8 cellular contexts compared by ENCODE assay signal in the genomic region with DNA sequence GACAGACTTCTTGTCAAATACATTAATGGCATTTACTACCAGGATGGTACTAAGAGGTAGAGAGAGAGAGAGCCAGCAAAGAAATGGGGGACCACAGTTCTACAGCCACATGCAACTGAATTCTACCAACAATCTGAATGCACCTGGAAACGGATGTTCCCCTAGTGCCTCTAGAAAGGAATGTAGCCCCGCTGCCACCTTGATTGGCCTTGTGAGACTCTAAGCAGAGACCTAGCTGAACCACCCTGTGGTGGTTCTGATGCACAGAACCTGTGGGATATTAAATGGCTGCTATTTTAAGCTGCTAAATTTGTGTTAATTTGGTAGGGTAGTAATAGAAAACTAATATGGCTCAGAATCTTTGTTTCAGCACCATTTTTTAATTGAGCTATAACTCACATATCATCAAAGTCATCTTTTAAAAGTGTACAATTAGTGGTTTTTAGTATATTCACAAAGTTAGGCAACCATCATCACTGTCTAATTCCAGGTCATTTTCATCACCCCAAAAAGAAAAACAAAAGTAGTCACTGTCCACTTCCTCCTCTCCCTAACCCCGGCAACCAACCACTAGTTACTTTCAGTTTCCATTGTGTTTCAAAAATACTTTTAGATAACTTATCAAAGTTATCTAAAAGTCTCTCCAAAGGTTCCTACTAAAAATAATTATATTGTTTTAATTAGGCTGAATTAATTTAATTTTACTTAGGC. TPM values are rescaled to one million over a fixed set of nuclear protein-coding genes. Genes with fewer than 3 reads are reported as not detected.
A peak's percentile ranks its signal among the peaks of the same experiment; 100 is the strongest.
DNase-seq lines count a peak whose midpoint lies in the region; ATAC-seq and TF ChIP-seq lines count a peak whose summit lies in the region.

No MANE protein-coding gene starts in this region.

- peak overlapping the region; percentile 20 for H3K27ac Mint-ChIP-seq in activated naive CD4-positive, alpha-beta T cell treated with anti-CD3 and anti-CD28 coated beads for 36 hours
- peak overlapping the region; percentile 79 for H3K27ac Mint-ChIP-seq in T-helper 2 cell treated with Interferon-gamma antibody and Interleukin-4, amounts not matched to agents 5 μg/mL and 100 μg/mL, for 36 hours

- no peaks in the 10 kb centered on the region for H3K9me3 ChIP-seq in neutrophil

- DNase-seq in activated naive CD4-positive, alpha-beta T cell treated with anti-CD3 and anti-CD28 coated beads for 36 hours: no peak
- DNase-seq in activated naive CD4-positive, alpha-beta T cell treated with Interleukin-2 at 50 U/mL for 16 hours: no peak
- DNase-seq in T-helper 2 cell treated with Interferon-gamma antibody and Interleukin-4, amounts not matched to agents 5 μg/mL and 100 μg/mL, for 36 hours (ENCODE audit: low spot score): no peak
- no peak for DNase-seq in stimulated activated naive CD4-positive, alpha-beta T cell treated with Interleukin-2 at 50 U/mL for 16 hours (lab: John Stamatoyannopoulos, UW)
- DNase-seq in GM19238 (ENCODE audit: insufficient read length, low spot score): no peak
- no peak for DNase-seq in stimulated activated CD4-positive, alpha-beta T cell treated with anti-CD3 and anti-CD28 coated beads, Interleukin-12 subunit alpha, Interleukin-12 subunit beta, amount 100 ng/mL, for 4 hours

- H3K4me3 ChIP-seq in neutrophil (ENCODE audit: low read depth in 1 of 2, low read length in 1 of 2): peak overlapping the region; percentile 18 to 40

- CTCF ChIA-PET in activated naive CD4-positive, alpha-beta T cell treated with anti-CD3 and anti-CD28 coated beads for 36 hours (lab: Charles Lee): interaction anchor here (0.6 to 0.9 kb wide), 3 partner anchors 26 to 1028 kb away, joined by 3 to 4 read pairs (median 3); no protein-coding TSS in a partner anchor

- H3K36me3 Mint-ChIP-seq in activated naive CD4-positive, alpha-beta T cell treated with anti-CD3 and anti-CD28 coated beads for 36 hours (ENCODE audit: low read depth): peaks cover 4% of the 10 kb centered on the region
- peaks cover 35% of the 10 kb centered on the region for H3K36me3 Mint-ChIP-seq in T-helper 2 cell treated with Interferon-gamma antibody and Interleukin-4, amounts not matched to agents 5 μg/mL and 100 μg/mL, for 36 hours (ENCODE audit: low read depth)

- H3K36me3 ChIP-seq in neutrophil: no peaks in the 10 kb centered on the region

- ATAC-seq in HG03060 (IDR thresholded peaks at IDR 0.05; ENCODE audit: low read depth, unreplicated experiment): peak; percentile 57

- no peaks in the 10 kb centered on the region for H3K9me3 Mint-ChIP-seq in activated naive CD4-positive, alpha-beta T cell treated with anti-CD3 and anti-CD28 coated beads for 36 hours
- no peaks in the 10 kb centered on the region for H3K9me3 Mint-ChIP-seq in T-helper 2 cell treated with Interferon-gamma antibody and Interleukin-4, amounts not matched to agents 5 μg/mL and 100 μg/mL, for 36 hours

- intact Hi-C loops in activated naive CD4-positive, alpha-beta T cell treated with anti-CD3 and anti-CD28 coated beads for 36 hours (cut with micrococcal nuclease): loop anchor here (2.0 kb wide), 2 partner anchors 55 to 85 kb away; no protein-coding TSS in a partner anchor

- H3K4me1 ChIP-seq in neutrophil (ENCODE audit: control insufficient read depth in 1 of 2, insufficient read depth in 1 of 2, low read depth in 1 of 2, low read length in 1 of 2): peaks cover 6 to 14% of the 10 kb centered on the region in 2 experiments

- no peaks in the 10 kb centered on the region for H3K27me3 ChIP-seq in neutrophil

- TF ChIP-seq CTCF in neutrophil (IDR thresholded peaks at IDR 0.05): no peak

- H3K27me3 Mint-ChIP-seq in activated naive CD4-positive, alpha-beta T cell treated with anti-CD3 and anti-CD28 coated beads for 36 hours (ENCODE audit: low read depth): no peaks in the 10 kb centered on the region
- no peaks in the 10 kb centered on the region for H3K27me3 Mint-ChIP-seq in T-helper 2 cell treated with Interferon-gamma antibody and Interleukin-4, amounts not matched to agents 5 μg/mL and 100 μg/mL, for 36 hours (ENCODE audit: low read depth)

- peaks cover 15% of the 10 kb centered on the region for H3K4me1 Mint-ChIP-seq in activated naive CD4-positive, alpha-beta T cell treated with anti-CD3 and anti-CD28 coated beads for 36 hours (ENCODE audit: low read depth)
- H3K4me1 Mint-ChIP-seq in T-helper 2 cell treated with Interferon-gamma antibody and Interleukin-4, amounts not matched to agents 5 μg/mL and 100 μg/mL, for 36 hours (ENCODE audit: low read depth): peaks cover 32% of the 10 kb centered on the region

- peak overlapping the region; percentile 52 for H3K4me3 Mint-ChIP-seq in activated naive CD4-positive, alpha-beta T cell treated with anti-CD3 and anti-CD28 coated beads for 36 hours
- H3K4me3 Mint-ChIP-seq in T-helper 2 cell treated with Interferon-gamma antibody and Interleukin-4, amounts not matched to agents 5 μg/mL and 100 μg/mL, for 36 hours: peak overlapping the region; percentile 77

- peak overlapping the region; percentile 85 for H3K27ac ChIP-seq in neutrophil

RNA-seq across cellular contexts. Expression of a gene that starts 51.7 kb away (rescaled TPM):
- 1 to 10 TPM; 3.6 to 5.2 TPM for total RNA-seq in activated naive CD4-positive, alpha-beta T cell treated with anti-CD3 and anti-CD28 coated beads for 36 hours
